Comparison of ENCODE assay signal across 23 cellular contexts in genomic region chr7:22359156-22359697, GRCh38. TPM values are rescaled to one million over a fixed set of nuclear protein-coding genes. Genes with fewer than 3 reads are reported as not detected.
A peak's percentile ranks its signal among the peaks of the same experiment; 100 is the strongest.
DNase-seq lines count a peak whose midpoint lies in the region; ATAC-seq and TF ChIP-seq lines count a peak whose summit lies in the region.
"Had no signal": no experiment of that assay in that cellular context is flagged by ENCODE, and none has a peak within 500 bp of the region (broad histone marks: within the 10 kb centered on the region; RNA-seq: fewer than 3 reads in every experiment).

No MANE protein-coding gene starts in this region.

- no peak for ATAC-seq in WTC11
- ATAC-seq: CD8-positive, alpha-beta T cell; PC-3; T-cell had no signal

- H3K36me3 ChIP-seq in liver (ENCODE audit: control insufficient read depth in 4 of 4, insufficient read depth in 3 of 4, low read depth in 1 of 4, low read length in 3 of 4) (no peaks in the 10 kb centered on the region), MG63 (no peaks in the 10 kb centered on the region)

- CTCF ChIA-PET in WTC11 (lab: Charles Lee), result no interaction called here

- TF ChIP-seq CTCF in WTC11 (IDR thresholded peaks at IDR 0.05) (no peak), liver (IDR thresholded peaks at IDR 0.05; ENCODE audit: low read depth, low read length, missing input control) (no peak)

- peaks cover 29% of the 10 kb centered on the region for H3K27me3 Mint-ChIP-seq in WTC11 (ENCODE audit: low read depth)

- POLR2A ChIA-PET in WTC11 (lab: Charles Lee), result no interaction called here

- H3K9me3 Mint-ChIP-seq in WTC11, result peaks cover 6% of the 10 kb centered on the region

- 51% methylated on average over 6 of the region's 6 CpGs for WGBS in liver

- H3K36me3 Mint-ChIP-seq in WTC11, result peaks cover 5% of the 10 kb centered on the region
- H3K36me3 Mint-ChIP-seq: CD8-positive, alpha-beta T cell; T-cell had no signal

- intact Hi-C loops in posterior vena cava (cut with DNase I), result loop anchor here in 1 of 2 donors (10.0 kb wide), 1 partner anchor 86 kb away; no protein-coding TSS in a partner anchor

- H3K4me1 Mint-ChIP-seq in WTC11, result peaks cover 15% of the 10 kb centered on the region

- H3K27me3 ChIP-seq in liver (ENCODE audit: control insufficient read depth in 4 of 4, insufficient read depth in 4 of 4, low read length in 3 of 4), result no peaks in the 10 kb centered on the region
- H3K27me3 ChIP-seq in MG63, result no peaks in the 10 kb centered on the region

- peak overlapping the region; percentile 98 for H3K27ac ChIP-seq in liver (ENCODE audit: low read depth in 1 of 2, low read length in 2 of 2)
- H3K27ac ChIP-seq: C4-2B, GM23248 had no signal

- H3K9me3 ChIP-seq in liver (ENCODE audit: control insufficient read depth in 4 of 4, low read length in 3 of 4) (no peaks in the 10 kb centered on the region), MG63 (no peaks in the 10 kb centered on the region)

- peaks cover 0 to 39% (median 10%) of the 10 kb centered on the region in 4 donors for H3K4me1 ChIP-seq in liver (ENCODE audit: control insufficient read depth in 4 of 4, insufficient read depth in 4 of 4, low read length in 3 of 4)

- no peak overlapping the region for H3K4me3 Mint-ChIP-seq in WTC11
- H3K4me3 Mint-ChIP-seq: CD8-positive, alpha-beta T cell; T-cell had no signal

- no peak overlapping the region for H3K4me3 ChIP-seq in liver (ENCODE audit: low read depth in 1 of 3, low read length in 3 of 3)
- no peak overlapping the region for H3K4me3 ChIP-seq in MG63
- H3K4me3 ChIP-seq: GM23248 had no signal

- H3K27ac Mint-ChIP-seq in WTC11, result no peak overlapping the region
- H3K27ac Mint-ChIP-seq: CD8-positive, alpha-beta T cell; T-cell had no signal

- DNase-seq in DMS53 (lab: John Stamatoyannopoulos, UW) (peak; percentile 82), WTC11 (ENCODE audit: low spot score) (no peak), posterior vena cava (ENCODE audit: low spot score) (no peak), D341Med (ENCODE audit: low spot score) (no peak), NCI-H146 treated with DMSO at 0.1 percent for 48 hours (lab: John Stamatoyannopoulos, UW; ENCODE audit: unreplicated experiment) (no peak), MG63 (no peak)
- DNase-seq: Calu3; CD8-positive, alpha-beta T cell; DMS153; GM23248; H7; KBM-7; MM.1S; NCI-H1694; NCI-H2029 treated with DMSO at 0.1 percent for 48 hours; NCI-H510A; NCI-H748 treated with DMSO at 0.1 percent for 48 hours; NK-92 treated with Interleukin-12 subunit alpha and Interleukin-12 subunit beta, amount 100 ng/mL, for 24 hours; PC-3; SHP77; T-cell had no signal

- peak in 1 of 2 donors; percentile 37 for TF ChIP-seq RAD21 in liver (IDR thresholded peaks at IDR 0.05)

- no peak overlapping the region for H3K9ac ChIP-seq in liver (ENCODE audit: low read depth in 1 of 2, low read length in 2 of 2)
- H3K9ac ChIP-seq: GM23248 had no signal

TF ChIP-seq in WTC11, 78 proteins besides CTCF, POLR2A, EP300 and RAD21:
- TF ChIP-seq RELA (CRISPR knock-in tag; IDR thresholded peaks at IDR 0.05; ENCODE audit: borderline replicate concordance) (no peak), GABPB1 (CRISPR knock-in tag; IDR thresholded peaks at IDR 0.05) (0 out of 2 replicates have a peak, but pooled peaks have one; percentile 11)

TF ChIP-seq in liver, 16 proteins besides CTCF, POLR2A, EP300 and RAD21:
- TF ChIP-seq, protein P1, sequence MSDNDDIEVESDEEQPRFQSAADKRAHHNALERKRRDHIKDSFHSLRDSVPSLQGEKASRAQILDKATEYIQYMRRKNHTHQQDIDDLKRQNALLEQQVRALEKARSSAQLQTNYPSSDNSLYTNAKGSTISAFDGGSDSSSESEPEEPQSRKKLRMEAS (IDR thresholded peaks at IDR 0.05), result peak; percentile 74
- TF ChIP-seq SP1 (IDR thresholded peaks at IDR 0.05), result peak; percentile 80
- peak; percentile 28 for TF ChIP-seq ZBTB33 (IDR thresholded peaks at IDR 0.05)
- TF ChIP-seq GABPA (IDR thresholded peaks at IDR 0.05 in 1 of 2, conservative IDR thresholded peaks at IDR 0.05 in 1 of 2), result no peak
- no peak for TF ChIP-seq ATF3 (IDR thresholded peaks at IDR 0.05)
- TF ChIP-seq JUND (IDR thresholded peaks at IDR 0.05), result peak in 1 of 2 donors; percentile 83
- peak; percentile 91 for TF ChIP-seq FOXA2 (IDR thresholded peaks at IDR 0.05)
- TF ChIP-seq YY1 (IDR thresholded peaks at IDR 0.05), result peak; percentile 66
- no peak for TF ChIP-seq TAF1 (conservative IDR thresholded peaks at IDR 0.05)
- peak in 1 of 2 donors; percentile 77 for TF ChIP-seq RXRA (IDR thresholded peaks at IDR 0.05)
- TF ChIP-seq HNF4G (IDR thresholded peaks at IDR 0.05), result peak; percentile 16
- TF ChIP-seq NR2F2 (IDR thresholded peaks at IDR 0.05), result no peak
- peak; percentile 69 for TF ChIP-seq FOXA1 (IDR thresholded peaks at IDR 0.05)
- TF ChIP-seq EGR1 (IDR thresholded peaks at IDR 0.05; ENCODE audit: low read depth in 2 of 2), result no peak
- TF ChIP-seq REST (IDR thresholded peaks at IDR 0.05), result peak; percentile 88
- TF ChIP-seq HNF4A (conservative IDR thresholded peaks at IDR 0.05), result peak; percentile 73 to 85

RNA-seq across cellular contexts. Expression of gene RAPGEF5, which starts 2.3 kb away (rescaled TPM):
- total RNA-seq in WTC11 (2021) (9.9 to 12.3 TPM (median 10.3 TPM) in 3 replicates), liver (10 to 100 TPM; 16.4 to 54.8 TPM), posterior vena cava (10 to 100 TPM; 56.9 to 61.5 TPM)
- 1 to 10 TPM; 7.1 to 9.5 TPM for polyA plus RNA-seq in liver
- 0.30 and 1.2 TPM in 2 replicates for total RNA-seq in MG63 (2014; rRNA removed; shearing (Covaris generic); ENCODE audit: low replicate concordance)
